In genomic region chr6:100664274-100665040, GRCh38 we compare ENCODE assay signal across 9 cellular contexts.
DNase-seq lines count a peak whose midpoint lies in the region; ATAC-seq and TF ChIP-seq lines count a peak whose summit lies in the region.
"Had no signal": no experiment of that assay in that cellular context is flagged by ENCODE, and none has a peak within 500 bp of the region (broad histone marks: within the 10 kb centered on the region; RNA-seq: fewer than 3 reads in every experiment).

No MANE protein-coding gene starts in this region.

- intact Hi-C loops in CD4-positive, alpha-beta T cell (cut with DNase I, micrococcal nuclease): loop anchor here (2.0 to 10.0 kb wide), 6 partner anchors 547 to 1200 kb away; no protein-coding TSS in a partner anchor
- intact Hi-C loops in dorsolateral prefrontal cortex (cut with DNase I): loop anchor here (5.0 to 10.0 kb wide), 4 partner anchors 180 to 797 kb away; no protein-coding TSS in a partner anchor

- H3K27me3 Mint-ChIP-seq in CD4-positive, alpha-beta T cell: no peaks in the 10 kb centered on the region
- no peaks in the 10 kb centered on the region for H3K27me3 Mint-ChIP-seq in nephron progenitor cell (ENCODE audit: low read depth, poor library complexity)

- peak; percentile 48 for ATAC-seq in CD4-positive, alpha-beta T cell (ENCODE audit: poor library complexity)
- ATAC-seq in GM18870 (IDR thresholded peaks at IDR 0.05; ENCODE audit: unreplicated experiment) (peak; percentile 27), HG03066 (IDR thresholded peaks at IDR 0.05; ENCODE audit: low read depth, unreplicated experiment) (peak; percentile 21)

- H3K27ac Mint-ChIP-seq in CD4-positive, alpha-beta T cell: peak overlapping the region; percentile 7
- H3K27ac Mint-ChIP-seq in nephron progenitor cell: no peak overlapping the region

- peaks cover 6% of the 10 kb centered on the region; the same call in 1 of the 2 replicates for H3K36me3 ChIP-seq in OCI-LY1 (ENCODE audit: insufficient read depth, low read length)
- H3K36me3 ChIP-seq in WERI-Rb-1: peaks cover 3% of the 10 kb centered on the region; the same call in 1 of the 2 replicates
- H3K36me3 ChIP-seq: neutrophil had no signal

- H3K9me3 Mint-ChIP-seq in CD4-positive, alpha-beta T cell: no peaks in the 10 kb centered on the region
- H3K9me3 Mint-ChIP-seq in nephron progenitor cell: no peaks in the 10 kb centered on the region

- no peak overlapping the region for H3K9ac ChIP-seq in OCI-LY1 (ENCODE audit: low read length)

- no peaks in the 10 kb centered on the region for H3K4me1 ChIP-seq in OCI-LY1 (ENCODE audit: insufficient read depth, low read length, severe bottlenecking)

- no peaks in the 10 kb centered on the region for H3K9me3 ChIP-seq in CD4-positive, alpha-beta T cell (ENCODE audit: control insufficient read depth, low read length)
- H3K9me3 ChIP-seq in OCI-LY1 (ENCODE audit: low read length) (no peaks in the 10 kb centered on the region), WERI-Rb-1 (ENCODE audit: severe bottlenecking) (no peaks in the 10 kb centered on the region)
- H3K9me3 ChIP-seq: neutrophil had no signal

- no peaks in the 10 kb centered on the region for H3K9me2 ChIP-seq in OCI-LY1 (ENCODE audit: low read depth, low read length)

- H3F3A ChIP-seq in OCI-LY1 (ENCODE audit: insufficient read depth, low read length): no peaks in the 10 kb centered on the region

- H3K4me3 ChIP-seq in OCI-LY1 (ENCODE audit: low read depth, low read length, poor library complexity, severe bottlenecking) (no peak overlapping the region), dorsolateral prefrontal cortex (no peak overlapping the region), WERI-Rb-1 (ENCODE audit: low read depth, low read length) (no peak overlapping the region)

- TF ChIP-seq CTCF in CD4-positive, alpha-beta T cell (IDR thresholded peaks at IDR 0.05): peak; percentile 77
- TF ChIP-seq CTCF in OCI-LY1 (IDR thresholded peaks at IDR 0.05; ENCODE audit: low read length): peak; percentile 56
- TF ChIP-seq CTCF in dorsolateral prefrontal cortex (IDR thresholded peaks at IDR 0.05 in 54 of 56, conservative IDR thresholded peaks at IDR 0.05 in 2 of 56; ENCODE audit: low read depth in 1 of 56, partially characterized antibody in 56 of 56): peak; percentile 58 to 89 (median 77)
- peak; percentile 77 for TF ChIP-seq CTCF in nephron progenitor cell (IDR thresholded peaks at IDR 0.05)
- TF ChIP-seq CTCF in WERI-Rb-1 (IDR thresholded peaks at IDR 0.05; ENCODE audit: low read depth, low read length): no peak

- POLR2A ChIA-PET in CD4-positive, alpha-beta T cell (lab: Charles Lee): no interaction called here

- no peaks in the 10 kb centered on the region for H3K27me3 ChIP-seq in CD4-positive, alpha-beta T cell (ENCODE audit: control insufficient read depth, insufficient read depth, low read length)
- H3K27me3 ChIP-seq in OCI-LY1 (ENCODE audit: insufficient read depth, low read length) (no peaks in the 10 kb centered on the region), dorsolateral prefrontal cortex (no peaks in the 10 kb centered on the region), WERI-Rb-1 (ENCODE audit: insufficient read depth, low read depth, severe bottlenecking) (no peaks in the 10 kb centered on the region)
- H3K27me3 ChIP-seq: neutrophil had no signal

- H2AFZ ChIP-seq in OCI-LY1 (ENCODE audit: low read length): no peak overlapping the region

- peaks cover 10% of the 10 kb centered on the region for H3K4me1 Mint-ChIP-seq in CD4-positive, alpha-beta T cell (ENCODE audit: low read depth)
- H3K4me1 Mint-ChIP-seq in nephron progenitor cell: no peaks in the 10 kb centered on the region

- no peaks in the 10 kb centered on the region for H3K79me2 ChIP-seq in OCI-LY1 (ENCODE audit: insufficient read depth, low read length)

- CTCF ChIA-PET in CD4-positive, alpha-beta T cell (lab: Charles Lee): interaction anchor here (1.1 to 1.3 kb wide), 3 partner anchors 9 to 662 kb away, joined by 3 to 4 read pairs (median 3); no protein-coding TSS in a partner anchor

- no peak overlapping the region for H3K27ac ChIP-seq in CD4-positive, alpha-beta T cell (ENCODE audit: low read depth, low read length)
- no peak overlapping the region for H3K27ac ChIP-seq in OCI-LY1 (ENCODE audit: low read depth, low read length, poor library complexity, severe bottlenecking)
- no peak overlapping the region for H3K27ac ChIP-seq in dorsolateral prefrontal cortex
- no peak overlapping the region for H3K27ac ChIP-seq in WERI-Rb-1
- H3K27ac ChIP-seq: neutrophil had no signal

- no peak overlapping the region for H3K4me3 Mint-ChIP-seq in CD4-positive, alpha-beta T cell
- H3K4me3 Mint-ChIP-seq in nephron progenitor cell: no peak overlapping the region

- no peaks in the 10 kb centered on the region for H4K20me1 ChIP-seq in OCI-LY1 (ENCODE audit: insufficient read depth, low read length)

- DNase-seq in CD4-positive, alpha-beta T cell: no peak
- DNase-seq in dorsolateral prefrontal cortex (no peak), nephron progenitor cell (no peak), WERI-Rb-1 (no peak), SKM-1 (lab: John Stamatoyannopoulos, UW; ENCODE audit: unreplicated experiment) (no peak)

- H3K4me2 ChIP-seq in OCI-LY1 (ENCODE audit: low read length): no peak overlapping the region

- H3K36me3 Mint-ChIP-seq in CD4-positive, alpha-beta T cell (ENCODE audit: low read depth): peaks cover 12% of the 10 kb centered on the region
- H3K36me3 Mint-ChIP-seq in nephron progenitor cell (ENCODE audit: low read depth): no peaks in the 10 kb centered on the region
